25 cellular contexts compared by ENCODE assay signal in genomic region chr7:106883627-106884026, GRCh38. TPM values are rescaled to one million over a fixed set of nuclear protein-coding genes. Genes with fewer than 3 reads are reported as not detected.
A peak's percentile ranks its signal among the peaks of the same experiment; 100 is the strongest.
DNase-seq lines count a peak whose midpoint lies in the region; ATAC-seq and TF ChIP-seq lines count a peak whose summit lies in the region.
"Had no signal": no experiment of that assay in that cellular context is flagged by ENCODE, and none has a peak within 500 bp of the region (broad histone marks: within the 10 kb centered on the region; RNA-seq: fewer than 3 reads in every experiment).

No MANE protein-coding gene starts in this region.

- H3K9me3 ChIP-seq in CD4-positive, CD25-positive, alpha-beta regulatory T cell (ENCODE audit: control insufficient read depth in 2 of 2, low read length in 2 of 2): no peaks in the 10 kb centered on the region
- H3K9me3 ChIP-seq in suprapubic skin (no peaks in the 10 kb centered on the region), uterus (no peaks in the 10 kb centered on the region)
- H3K9me3 ChIP-seq: heart right ventricle, lower lobe of right lung, right atrium auricular region, thoracic aorta had no signal

- ATAC-seq in CD4-positive, CD25-positive, alpha-beta regulatory T cell (ENCODE audit: low read depth in 2 of 2): no peak
- peak; percentile 74 for ATAC-seq in GM18907 (IDR thresholded peaks at IDR 0.05; ENCODE audit: unreplicated experiment)
- ATAC-seq in HG03378 (IDR thresholded peaks at IDR 0.05; ENCODE audit: unreplicated experiment): peak; percentile 45
- no peak for ATAC-seq in activated CD4-positive, CD25-positive, alpha-beta regulatory T cell treated with anti-CD3 and anti-CD28 coated beads, Interleukin-2, amount 50 U/mL, for 24 hours
- ATAC-seq: activated naive CD4-positive, alpha-beta T cell treated with anti-CD3 and anti-CD28 coated beads, Interleukin-2, amount 50 U/mL, for 72 hours; heart right ventricle; lower lobe of right lung; T-helper 17 cell had no signal

- H3K36me3 ChIP-seq in CD4-positive, CD25-positive, alpha-beta regulatory T cell (ENCODE audit: control insufficient read depth, insufficient read depth, low read length): peaks cover 100% of the 10 kb centered on the region
- H3K36me3 ChIP-seq in suprapubic skin (no peaks in the 10 kb centered on the region), uterus (no peaks in the 10 kb centered on the region)
- H3K36me3 ChIP-seq: right atrium auricular region, thoracic aorta, WERI-Rb-1 had no signal

- no peak overlapping the region for H3K4me3 Mint-ChIP-seq in CD4-positive, CD25-positive, alpha-beta regulatory T cell
- H3K4me3 Mint-ChIP-seq in activated CD4-positive, alpha-beta memory T cell treated with anti-CD3 and anti-CD28 coated beads for 36 hours: no peak overlapping the region
- H3K4me3 Mint-ChIP-seq: CD4-positive, alpha-beta memory T cell; H9; immature natural killer cell; T-helper 17 cell had no signal

- H3K4me1 Mint-ChIP-seq in CD4-positive, CD25-positive, alpha-beta regulatory T cell: peaks cover 4 to 10% (median 6%) of the 10 kb centered on the region in 4 donors
- peaks cover 23% of the 10 kb centered on the region for H3K4me1 Mint-ChIP-seq in activated CD4-positive, alpha-beta memory T cell treated with anti-CD3 and anti-CD28 coated beads for 36 hours (ENCODE audit: low read depth)
- H3K4me1 Mint-ChIP-seq: H9 had no signal

- 53% methylated on average over 1 of the region's 1 CpG for WGBS in suprapubic skin

- H3K9me3 Mint-ChIP-seq in CD4-positive, CD25-positive, alpha-beta regulatory T cell: peaks cover 0 to 1% (median 0%) of the 10 kb centered on the region in 7 donors
- H3K9me3 Mint-ChIP-seq in activated CD4-positive, alpha-beta memory T cell treated with anti-CD3 and anti-CD28 coated beads for 36 hours: no peaks in the 10 kb centered on the region
- H3K9me3 Mint-ChIP-seq: activated naive CD4-positive, alpha-beta T cell treated with anti-CD3 and anti-CD28 coated beads, Interleukin-2, amount 50 U/mL, for 72 hours; CD4-positive, alpha-beta memory T cell; immature natural killer cell had no signal

- peaks cover 81% of the 10 kb centered on the region for H3K36me3 Mint-ChIP-seq in CD4-positive, CD25-positive, alpha-beta regulatory T cell
- peaks cover 61% of the 10 kb centered on the region for H3K36me3 Mint-ChIP-seq in activated CD4-positive, alpha-beta memory T cell treated with anti-CD3 and anti-CD28 coated beads for 36 hours

- H3K4me1 ChIP-seq in CD4-positive, CD25-positive, alpha-beta regulatory T cell (ENCODE audit: control insufficient read depth, insufficient read depth, low read length, poor library complexity, severe bottlenecking): no peaks in the 10 kb centered on the region
- H3K4me1 ChIP-seq in suprapubic skin: no peaks in the 10 kb centered on the region
- H3K4me1 ChIP-seq in uterus: no peaks in the 10 kb centered on the region
- H3K4me1 ChIP-seq: right atrium auricular region had no signal

- POLR2A ChIA-PET in activated CD4-positive, alpha-beta memory T cell treated with anti-CD3 and anti-CD28 coated beads for 36 hours (lab: Charles Lee): no interaction called here

- CTCF ChIA-PET in activated CD4-positive, alpha-beta memory T cell treated with anti-CD3 and anti-CD28 coated beads for 36 hours (lab: Charles Lee): no interaction called here

- no peak overlapping the region for H3K27ac ChIP-seq in CD4-positive, CD25-positive, alpha-beta regulatory T cell (ENCODE audit: insufficient read depth, low read length, poor library complexity, severe bottlenecking)
- H3K27ac ChIP-seq in suprapubic skin (no peak overlapping the region), uterus (no peak overlapping the region)
- H3K27ac ChIP-seq: heart right ventricle, lower lobe of right lung, right atrium auricular region, thoracic aorta, WERI-Rb-1 had no signal

- intact Hi-C loops in activated CD4-positive, alpha-beta memory T cell treated with anti-CD3 and anti-CD28 coated beads for 36 hours (cut with micrococcal nuclease): no loop called here
- intact Hi-C loops in uterus (cut with DNase I; ENCODE audit: low total_unique reads): no loop called here

- no peak for TF ChIP-seq POLR2A in suprapubic skin (IDR thresholded peaks at IDR 0.05)
- TF ChIP-seq POLR2A in uterus (IDR thresholded peaks at IDR 0.05): no peak

- H3K27me3 Mint-ChIP-seq in CD4-positive, CD25-positive, alpha-beta regulatory T cell: no peaks in the 10 kb centered on the region
- H3K27me3 Mint-ChIP-seq in activated CD4-positive, alpha-beta memory T cell treated with anti-CD3 and anti-CD28 coated beads for 36 hours: no peaks in the 10 kb centered on the region
- H3K27me3 Mint-ChIP-seq: CD4-positive, alpha-beta memory T cell; T-helper 17 cell had no signal

- no peak overlapping the region for H3K4me3 ChIP-seq in CD4-positive, CD25-positive, alpha-beta regulatory T cell (ENCODE audit: low read depth, low read length)
- H3K4me3 ChIP-seq in suprapubic skin: no peak overlapping the region
- H3K4me3 ChIP-seq in uterus: no peak overlapping the region
- H3K4me3 ChIP-seq: heart right ventricle, lower lobe of right lung, right atrium auricular region, thoracic aorta had no signal

- peak overlapping the region in 2 of 3 donors; percentile 3 to 37 for H3K27ac Mint-ChIP-seq in CD4-positive, CD25-positive, alpha-beta regulatory T cell
- H3K27ac Mint-ChIP-seq in activated CD4-positive, alpha-beta memory T cell treated with anti-CD3 and anti-CD28 coated beads for 36 hours: no peak overlapping the region
- H3K27ac Mint-ChIP-seq: activated naive CD4-positive, alpha-beta T cell treated with anti-CD3 and anti-CD28 coated beads, Interleukin-2, amount 50 U/mL, for 72 hours; H9; T-helper 17 cell had no signal

- TF ChIP-seq EP300 in suprapubic skin (IDR thresholded peaks at IDR 0.05): no peak

- H3K27me3 ChIP-seq in CD4-positive, CD25-positive, alpha-beta regulatory T cell (ENCODE audit: control insufficient read depth, insufficient read depth, low read length): no peaks in the 10 kb centered on the region
- H3K27me3 ChIP-seq in suprapubic skin (no peaks in the 10 kb centered on the region), uterus (no peaks in the 10 kb centered on the region)
- H3K27me3 ChIP-seq: heart right ventricle, right atrium auricular region had no signal

- DNase-seq in CD4-positive, CD25-positive, alpha-beta regulatory T cell: no peak
- DNase-seq in germinal center (ENCODE audit: low spot score): peak; percentile 62
- no peak for DNase-seq in suprapubic skin (ENCODE audit: low spot score in 2 of 2)
- no peak for DNase-seq in activated CD4-positive, alpha-beta memory T cell treated with anti-CD3 and anti-CD28 coated beads for 36 hours
- DNase-seq in uterus: no peak
- DNase-seq: activated CD8-positive, alpha-beta memory T cell treated with anti-CD3 and anti-CD28 coated beads for 24 hours; CD4-positive, alpha-beta memory T cell; DMS79; H9; heart right ventricle; immature natural killer cell; KBM-7; lower lobe of right lung; NCI-H1048; NCI-H2107; NCI-H524 treated with DMSO at 0.1 percent for 48 hours; stimulated activated CD4-positive, alpha-beta T cell treated with anti-CD3 and anti-CD28 coated beads, Interleukin-12 subunit alpha, Interleukin-12 subunit beta, amount 100 ng/mL, for 4 hours; T-helper 17 cell; WERI-Rb-1 had no signal

- TF ChIP-seq CTCF in suprapubic skin (IDR thresholded peaks at IDR 0.05): no peak
- no peak for TF ChIP-seq CTCF in uterus (IDR thresholded peaks at IDR 0.05)

RNA-seq across cellular contexts. Expression of gene PIK3CG, which starts 18.5 kb away (rescaled TPM):
- total RNA-seq in CD4-positive, CD25-positive, alpha-beta regulatory T cell: 35.4 TPM
- polyA plus RNA-seq in CD4-positive, CD25-positive, alpha-beta regulatory T cell: 10 to 100 TPM; 16.8 to 25.2 (median 20.2) TPM
- total RNA-seq in suprapubic skin (1 to 10 TPM; 1.3 to 6.2 (median 2.3) TPM), uterus (10 to 100 TPM in 2 of 4 donors, 1 to 10 TPM in 2; 4.6 to 13.5 (median 10.2) TPM)
- 10 to 100 TPM; 10.9 to 11.3 TPM for total RNA-seq in activated CD4-positive, alpha-beta memory T cell treated with anti-CD3 and anti-CD28 coated beads for 36 hours
- total RNA-seq: H9 had no signal

Comparison
In these comparisons a context has a peak if more than half of its experiments do, and no peak if none do; other contexts are left out.
1. ATAC-seq: peak in GM18907 (single experiment) and HG03378 (single experiment); none in CD4-positive, CD25-positive, alpha-beta regulatory T cell (0 of 2) and activated CD4-positive, CD25-positive, alpha-beta regulatory T cell treated with anti-CD3 and anti-CD28 coated beads, Interleukin-2, amount 50 U/mL, for 24 hours (0 of 2).